Comparison of ENCODE assay signal across 16 cellular contexts in genomic region chr1:236835491-236835890, GRCh38.
"Had no signal": no experiment of that assay in that cellular context is flagged by ENCODE, and none has a peak within 500 bp of the region (broad histone marks: within the 10 kb centered on the region; RNA-seq: fewer than 3 reads in every experiment).

No MANE protein-coding gene starts in this region.

- H3K27ac ChIP-seq: lower lobe of right lung, tibial nerve had no signal

- H3K9me3 Mint-ChIP-seq: activated CD4-positive, alpha-beta memory T cell treated with anti-CD3 and anti-CD28 coated beads for 36 hours; brain; effector memory CD8-positive, alpha-beta T cell; immature natural killer cell; T-cell had no signal

- H3K4me1 ChIP-seq: lower lobe of right lung had no signal

- H3K9me3 ChIP-seq: lower lobe of right lung, tibial nerve had no signal

- DNase-seq: activated CD4-positive, alpha-beta memory T cell treated with anti-CD3 and anti-CD28 coated beads for 36 hours; activated CD4-positive, alpha-beta T cell treated with anti-CD3 and anti-CD28 coated beads for 36 hours; activated CD8-positive, alpha-beta memory T cell treated with anti-CD3 and anti-CD28 coated beads, Interleukin-2, amount 10 ng/mL, durations not matched to agents 7 days and 5 days; activated naive CD4-positive, alpha-beta T cell treated with anti-CD3 and anti-CD28 coated beads, Interleukin-2, amount 50 U/mL, for 16 hours; activated T-cell treated with anti-CD3 and anti-CD28 coated beads, Interleukin-2, amount 50 U/mL, for 1 hour; dermis blood vessel endothelial cell; effector memory CD8-positive, alpha-beta T cell; foreskin melanocyte; immature natural killer cell; lower lobe of right lung; stimulated activated CD4-positive, alpha-beta T cell treated with anti-CD3 and anti-CD28 coated beads, Interleukin-4, amount 100 ng/mL, for 1 hour; stimulated activated naive CD4-positive, alpha-beta T cell treated with Interleukin-2 at 50 U/mL for 16 hours; substantia nigra; T-cell had no signal

- ATAC-seq: activated CD4-positive, alpha-beta T cell treated with anti-CD3 and anti-CD28 coated beads for 36 hours; activated CD8-positive, alpha-beta memory T cell treated with anti-CD3 and anti-CD28 coated beads, Interleukin-2, amount 10 ng/mL, durations not matched to agents 7 days and 5 days; effector memory CD8-positive, alpha-beta T cell; lower lobe of right lung; T-cell had no signal

- H3K4me3 Mint-ChIP-seq: activated CD4-positive, alpha-beta memory T cell treated with anti-CD3 and anti-CD28 coated beads for 36 hours; activated CD4-positive, alpha-beta T cell treated with anti-CD3 and anti-CD28 coated beads for 36 hours; activated CD8-positive, alpha-beta memory T cell treated with anti-CD3 and anti-CD28 coated beads, Interleukin-2, amount 10 ng/mL, durations not matched to agents 7 days and 5 days; brain; effector memory CD8-positive, alpha-beta T cell; immature natural killer cell; T-cell had no signal

- H3K4me1 Mint-ChIP-seq: brain, immature natural killer cell had no signal

- H3K27me3 ChIP-seq: tibial nerve had no signal

- H3K27ac Mint-ChIP-seq: activated CD4-positive, alpha-beta memory T cell treated with anti-CD3 and anti-CD28 coated beads for 36 hours; activated CD4-positive, alpha-beta T cell treated with anti-CD3 and anti-CD28 coated beads for 36 hours had no signal

- H3K27me3 Mint-ChIP-seq: activated CD4-positive, alpha-beta memory T cell treated with anti-CD3 and anti-CD28 coated beads for 36 hours; activated CD4-positive, alpha-beta T cell treated with anti-CD3 and anti-CD28 coated beads for 36 hours; activated CD8-positive, alpha-beta memory T cell treated with anti-CD3 and anti-CD28 coated beads, Interleukin-2, amount 10 ng/mL, durations not matched to agents 7 days and 5 days; brain; effector memory CD8-positive, alpha-beta T cell; T-cell had no signal

- H3K4me3 ChIP-seq: lower lobe of right lung, tibial nerve had no signal
